8 cellular contexts compared by ENCODE assay signal in genomic region chr9:13033959-13034695, GRCh38.
DNase-seq lines count a peak whose midpoint lies in the region; ATAC-seq and TF ChIP-seq lines count a peak whose summit lies in the region.

No MANE protein-coding gene starts in this region.

- no peak overlapping the region for H3K9ac ChIP-seq in neural cell (ENCODE audit: low read length)

- no peak overlapping the region for H3K27ac ChIP-seq in neural cell (ENCODE audit: low read length)

- H3K4me3 ChIP-seq in fibroblast of mammary gland (ENCODE audit: control insufficient read depth, low read depth, low read length) (peak overlapping the region; percentile 28), neural cell (ENCODE audit: low read length) (no peak overlapping the region)

- TF ChIP-seq CTCF in fibroblast of mammary gland (conservative IDR thresholded peaks at IDR 0.05; ENCODE audit: control insufficient read depth, insufficient read depth, low read depth, low read length) = peak; percentile 89
- TF ChIP-seq CTCF in neural cell (IDR thresholded peaks at IDR 0.05; ENCODE audit: poor library complexity, severe bottlenecking) = peak; percentile 86

- peak; percentile 73 for DNase-seq in Right ventricle myocardium inferior (ENCODE audit: missing footprints)
- no peak for DNase-seq in cardiac septum (ENCODE audit: low spot score)
- peak; percentile 25 for DNase-seq in MV-4-11 (lab: John Stamatoyannopoulos, UW)
- DNase-seq in SK-N-DZ (ENCODE audit: low spot score) = peak; percentile 46
- peak; percentile 66 for DNase-seq in fibroblast of mammary gland (ENCODE audit: low read depth)

- no peaks in the 10 kb centered on the region for H3K79me2 ChIP-seq in neural cell (replicated peaks; ENCODE audit: insufficient read depth, low read length)

- H3K9me2 ChIP-seq in neural cell (ENCODE audit: insufficient read depth, low read length) = no peaks in the 10 kb centered on the region

- intact Hi-C loops in Right ventricle myocardium inferior (cut with DNase I) = loop anchor here (5.0 to 10.0 kb wide), 2 partner anchors 1401 to 1733 kb away; no protein-coding TSS in a partner anchor
- intact Hi-C loops in cardiac septum (cut with DNase I) = loop anchor here (2.0 kb wide), 1 partner anchor 55 kb away; no protein-coding TSS in a partner anchor

- no peaks in the 10 kb centered on the region for H3F3A ChIP-seq in neural cell (ENCODE audit: insufficient read depth, low read length, poor library complexity, severe bottlenecking)

- H3K4me2 ChIP-seq in neural cell (ENCODE audit: low read length) = no peak overlapping the region

- no peaks in the 10 kb centered on the region for H3K36me3 ChIP-seq in neural cell (ENCODE audit: insufficient read depth, low read length)

- H3K9me3 ChIP-seq in neural cell (ENCODE audit: low read length) = no peaks in the 10 kb centered on the region

- TF ChIP-seq RAD21 in neural cell (conservative IDR thresholded peaks at IDR 0.05) = peak; percentile 88

- no peak for TF ChIP-seq EP300 in neural cell (conservative IDR thresholded peaks at IDR 0.05; ENCODE audit: poor library complexity, severe bottlenecking)

- no peaks in the 10 kb centered on the region for H3K27me3 ChIP-seq in neural cell (ENCODE audit: insufficient read depth, low read depth, low read length)

- peak overlapping the region; percentile 12 for H2AFZ ChIP-seq in neural cell (ENCODE audit: low read depth, low read length)

- ATAC-seq in Right ventricle myocardium inferior (peak; percentile 81), GM21528 (IDR thresholded peaks at IDR 0.05; ENCODE audit: low FRiP score, unreplicated experiment) (no peak), GM19467 (IDR thresholded peaks at IDR 0.05; ENCODE audit: unreplicated experiment) (no peak)

- H4K20me1 ChIP-seq in neural cell (ENCODE audit: insufficient read depth) = no peaks in the 10 kb centered on the region

TF ChIP-seq in neural cell, 6 proteins besides CTCF, POLR2A, EP300 and RAD21:
- peak; percentile 86 for TF ChIP-seq SMC3 (conservative IDR thresholded peaks at IDR 0.05; ENCODE audit: poor library complexity)
- no peak for TF ChIP-seq POLR2AphosphoS5 (IDR thresholded peaks at IDR 0.05)
